Comparison of ENCODE assay signal across 20 cellular contexts in genomic region chr9:93198117-93198838, GRCh38. TPM values are rescaled to one million over a fixed set of nuclear protein-coding genes. Genes with fewer than 3 reads are reported as not detected.
A peak's percentile ranks its signal among the peaks of the same experiment; 100 is the strongest.
DNase-seq lines count a peak whose midpoint lies in the region; FAIRE-seq and TF ChIP-seq lines count a peak whose summit lies in the region.
"Had no signal": no experiment of that assay in that cellular context is flagged by ENCODE, and none has a peak within 500 bp of the region (broad histone marks: within the 10 kb centered on the region; RNA-seq: fewer than 3 reads in every experiment).

No MANE protein-coding gene starts in this region.

- H2BK15ac ChIP-seq in H1 (ENCODE audit: low read length) (no peak overlapping the region; the same call in 1 of the 2 replicates), neuronal stem cell (ENCODE audit: low read length) (peak overlapping the region; percentile 39)

- H3K36me3 ChIP-seq in BLaER1 (0 out of 2 replicates have a peak, but pooled peaks cover 2% of the 10 kb centered on the region), H1 (ENCODE audit: control insufficient read depth in 2 of 4, insufficient read depth in 4 of 4, low read length in 3 of 4) (no peaks in the 10 kb centered on the region; a peak in 1 of 8 replicates), neuronal stem cell (replicated peaks in 1 of 2; ENCODE audit: control insufficient read depth in 2 of 2, insufficient read depth in 2 of 2, low read length in 2 of 2) (no peaks in the 10 kb centered on the region)

- H3K79me1 ChIP-seq in H1 (ENCODE audit: low read depth, low read length) (peaks cover 29% of the 10 kb centered on the region), neuronal stem cell (ENCODE audit: low read depth, low read length) (peaks cover 15% of the 10 kb centered on the region)

- CTCF ChIA-PET in H1 (lab: Charles Lee; ENCODE audit: partially characterized antibody), result interaction anchor here (0.6 to 2.6 kb wide), 7 partner anchors 9 to 407 kb away, joined by 3 to 10 read pairs (median 4); no protein-coding TSS in a partner anchor

- peak; percentile 42 for DNase-seq in NCI-H345 (lab: John Stamatoyannopoulos, UW)
- no peak for DNase-seq in H1 (ENCODE audit: low read depth in 1 of 2, low spot score in 2 of 2)
- DNase-seq in neuronal stem cell (ENCODE audit: low spot score), result no peak
- DNase-seq in NCI-H446 (lab: John Stamatoyannopoulos, UW), result no peak
- DNase-seq in NCI-H2029 treated with DMSO at 0.1 percent for 48 hours (lab: John Stamatoyannopoulos, UW), result no peak
- DNase-seq in effector CD8-positive, alpha-beta T cell (lab: John Stamatoyannopoulos, UW), result no peak
- no peak for DNase-seq in medulla oblongata (ENCODE audit: extremely low spot score)
- DNase-seq: activated CD4-positive, alpha-beta T cell treated with anti-CD3 and anti-CD28 coated beads for 48 hours; activated CD8-positive, alpha-beta memory T cell treated with anti-CD3 and anti-CD28 coated beads, Interleukin-2, amount 50 U/mL, for 4 hours; activated gamma-delta T cell; Kasumi-1; NCI-H446 treated with DMSO at 0.1 percent for 48 hours; occipital lobe; PC-3; SK-N-SH had no signal

- TF ChIP-seq CTCF in H1 (IDR thresholded peaks at IDR 0.05; ENCODE audit: control extremely low read depth in 1 of 3, insufficient read depth in 1 of 3, low read depth in 1 of 3, low read length in 3 of 3), result no peak

- H2BK20ac ChIP-seq in H1 (ENCODE audit: low read length), result no peak overlapping the region

- H2AFZ ChIP-seq in H1 (ENCODE audit: low read length) (no peak overlapping the region), neuronal stem cell (ENCODE audit: low read length) (no peak overlapping the region)

- peaks cover 0 to 64% of the 10 kb centered on the region in 2 experiments; a peak in 2 of 4 replicates for H3K79me2 ChIP-seq in H1 (ENCODE audit: control insufficient read depth in 1 of 2, insufficient read depth in 2 of 2, low read length in 2 of 2)

- POLR2A ChIA-PET in H1 (lab: Charles Lee; ENCODE audit: partially characterized antibody), result interaction anchor here (1.8 kb wide), 1 partner anchor 9 kb away, joined by 5 read pairs; no protein-coding TSS in a partner anchor

- H3K9me3 ChIP-seq in BLaER1 (peaks cover 8% of the 10 kb centered on the region; the same call in 1 of the 2 replicates), H1 (ENCODE audit: insufficient read depth in 2 of 2, low read depth in 1 of 2, low read length in 1 of 2) (no peaks in the 10 kb centered on the region), neuronal stem cell (replicated peaks in 1 of 2; ENCODE audit: control insufficient read depth in 2 of 2, insufficient read depth in 1 of 2, low read depth in 1 of 2, low read length in 2 of 2) (peaks cover 0 to 3% of the 10 kb centered on the region in 2 donors)
- H3K9me3 ChIP-seq: SK-N-SH had no signal

- no peak overlapping the region for H3K4ac ChIP-seq in H1 (replicated peaks; ENCODE audit: insufficient read length, low read depth, low read length)
- no peak overlapping the region for H3K4ac ChIP-seq in neuronal stem cell (ENCODE audit: low read length)

- no peak for TF ChIP-seq POLR2A in H1 (IDR thresholded peaks at IDR 0.05; ENCODE audit: control extremely low read depth in 1 of 2, low read depth in 2 of 2, low read length in 2 of 2)

- no peaks in the 10 kb centered on the region for H3K23me2 ChIP-seq in H1 (ENCODE audit: low read depth, low read length)

- H3K14ac ChIP-seq in H1 (ENCODE audit: insufficient read length) (no peak overlapping the region), neuronal stem cell (ENCODE audit: low read length) (no peak overlapping the region)

- H3K56ac ChIP-seq in H1 (replicated peaks; ENCODE audit: insufficient read length, low read depth, low read length), result no peak overlapping the region

- WGBS in H1 (ENCODE audit: extremely low coverage in 1 of 2, insufficient coverage in 1 of 2, insufficient read length in 1 of 2, insufficient replicate concordance in 2 of 2, low coverage in 1 of 2, low lambda C conversion rate in 2 of 2, missing lambda C conversion rate in 1 of 2), 2 experiments, result 82% methylated on average over 10 of the region's 10 CpGs; no CpG with 5 or more reads in 1 of the 2 experiments
- WGBS in neuronal stem cell (ENCODE audit: extremely low coverage in 2 of 2, insufficient read length in 2 of 2, insufficient replicate concordance in 1 of 2), 2 donors, result no CpG with 5 or more reads among the region's 10 CpGs

- H3K9ac ChIP-seq in BLaER1, result 0 out of 2 replicates have a peak overlapping the region, but pooled peaks have one; percentile 2
- H3K9ac ChIP-seq in H1 (replicated peaks in 1 of 4; ENCODE audit: extremely low read depth in 1 of 4, low read depth in 3 of 4, low read length in 3 of 4), result no peak overlapping the region
- H3K9ac ChIP-seq in neuronal stem cell (ENCODE audit: low read depth, low read length, poor library complexity), result no peak overlapping the region
- H3K9ac ChIP-seq: SK-N-SH had no signal

- no peak overlapping the region for H4K8ac ChIP-seq in H1 (ENCODE audit: extremely low read depth, insufficient read depth, low read length)
- H4K8ac ChIP-seq in neuronal stem cell (ENCODE audit: low read depth, low read length), result no peak overlapping the region

- FAIRE-seq in H1 (lab: Jason Lieb, UNC), result no peak
- FAIRE-seq: GM12891, islet of Langerhans had no signal

- peaks cover 47% of the 10 kb centered on the region for H3K4me1 ChIP-seq in BLaER1
- peaks cover 0 to 14% (median 6%) of the 10 kb centered on the region in 4 experiments; a peak in 6 of 7 replicates for H3K4me1 ChIP-seq in H1 (replicated peaks in 1 of 4; ENCODE audit: control insufficient read depth in 3 of 4, insufficient read depth in 4 of 4, low read length in 3 of 4)
- peaks cover 18 to 22% of the 10 kb centered on the region in 2 donors for H3K4me1 ChIP-seq in neuronal stem cell (ENCODE audit: control insufficient read depth in 2 of 2, insufficient read depth in 1 of 2, low read depth in 1 of 2, low read length in 2 of 2)

- H2BK5ac ChIP-seq in H1 (ENCODE audit: low read depth, low read length), result peak overlapping the region; percentile 63
- H2BK5ac ChIP-seq in neuronal stem cell (ENCODE audit: low read length), result no peak overlapping the region

- H4K91ac ChIP-seq in H1 (replicated peaks; ENCODE audit: insufficient read length, low read length) (no peak overlapping the region), neuronal stem cell (ENCODE audit: low read depth, low read length, poor library complexity) (no peak overlapping the region)

- peaks cover 56% of the 10 kb centered on the region for H4K20me1 ChIP-seq in BLaER1
- H4K20me1 ChIP-seq in H1 (replicated peaks in 1 of 2; ENCODE audit: control insufficient read depth in 1 of 2, insufficient read depth in 2 of 2, low read length in 2 of 2), result peaks cover 11 to 28% of the 10 kb centered on the region in 2 experiments

- H3K27me3 ChIP-seq in BLaER1 (no peaks in the 10 kb centered on the region), H1 (replicated peaks in 1 of 4; ENCODE audit: control insufficient read depth in 3 of 4, extremely low read depth in 1 of 4, insufficient read depth in 3 of 4, low read length in 3 of 4) (no peaks in the 10 kb centered on the region), neuronal stem cell (ENCODE audit: control insufficient read depth in 3 of 3, insufficient read depth in 3 of 3, low read depth in 1 of 3, low read length in 3 of 3) (peaks cover 0 to 9% (median 0%) of the 10 kb centered on the region in 3 experiments)

- H3K18ac ChIP-seq in H1 (ENCODE audit: extremely low read depth, low read length) (no peak overlapping the region), neuronal stem cell (ENCODE audit: low read length) (peak overlapping the region; percentile 83)

- H3K4me3 ChIP-seq in BLaER1, result no peak overlapping the region
- no peak overlapping the region for H3K4me3 ChIP-seq in H1 (ENCODE audit: extremely low read depth in 1 of 4, insufficient read depth in 2 of 4, low read depth in 3 of 4, low read length in 4 of 4)
- no peak overlapping the region for H3K4me3 ChIP-seq in neuronal stem cell (ENCODE audit: low read length in 2 of 2)

- H2BK12ac ChIP-seq in H1 (ENCODE audit: low read depth, low read length) (no peak overlapping the region), neuronal stem cell (ENCODE audit: low read length) (peak overlapping the region; percentile 41)

- no peak overlapping the region for H4K5ac ChIP-seq in H1 (ENCODE audit: insufficient read length, low read depth, low read length)

- TF ChIP-seq RAD21 in H1 (IDR thresholded peaks at IDR 0.05 in 1 of 2, conservative IDR thresholded peaks at IDR 0.05 in 1 of 2; ENCODE audit: low read depth in 2 of 2, low read length in 2 of 2), result no peak

- H3K23ac ChIP-seq in H1 (ENCODE audit: insufficient read length) (no peak overlapping the region), neuronal stem cell (ENCODE audit: low read depth, low read length, poor library complexity) (peak overlapping the region; percentile 89)

- H2BK120ac ChIP-seq in H1 (replicated peaks; ENCODE audit: low read depth, low read length), result no peak overlapping the region
- no peak overlapping the region for H2BK120ac ChIP-seq in neuronal stem cell (ENCODE audit: low read depth, low read length)

- H3K4me2 ChIP-seq in BLaER1, result peak overlapping the region; percentile 74
- H3K4me2 ChIP-seq in H1 (ENCODE audit: insufficient read depth in 1 of 2, low read depth in 2 of 2, low read length in 2 of 2), result no peak overlapping the region
- no peak overlapping the region for H3K4me2 ChIP-seq in neuronal stem cell (ENCODE audit: insufficient read depth, low read length, poor library complexity, severe bottlenecking)
- H3K4me2 ChIP-seq: SK-N-SH had no signal

- no peak for TF ChIP-seq EP300 in H1 (IDR thresholded peaks at IDR 0.05; ENCODE audit: borderline replicate concordance in 1 of 2, low read depth in 2 of 2, low read length in 2 of 2)

- H3K27ac ChIP-seq in BLaER1, result peak overlapping the region; percentile 48
- H3K27ac ChIP-seq in H1 (ENCODE audit: low read depth, low read length), result no peak overlapping the region
- no peak overlapping the region for H3K27ac ChIP-seq in neuronal stem cell (replicated peaks; ENCODE audit: low read length)
- H3K27ac ChIP-seq: epithelial cell of prostate had no signal

- no peak overlapping the region for H2AK5ac ChIP-seq in H1 (ENCODE audit: low read depth, low read length)
- H2AK5ac ChIP-seq in neuronal stem cell (ENCODE audit: low read depth, low read length), result peak overlapping the region; percentile 68

TF ChIP-seq in H1, 55 proteins besides CTCF, POLR2A, EP300 and RAD21 (continues in another document):
- no peak for TF ChIP-seq YY1 (IDR thresholded peaks at IDR 0.05; ENCODE audit: low read depth, low read length)
- no peak for TF ChIP-seq SP4 (IDR thresholded peaks at IDR 0.05; ENCODE audit: low read length)

RNA-seq across cellular contexts. Expression of gene WNK2, which starts 14.3 kb away (rescaled TPM):
- total RNA-seq in H1 (2021; fragmentation: NEBNext Ultra II Directional; extraction: Animal tissue kit (Norgen Biotek cat#: 25700)), result 87.2 and 89.2 TPM in 2 replicates
- 12.0 and 20.6 TPM in 2 replicates for polyA plus RNA-seq in H1 (2011; rRNA removed)
- 11.5 TPM for polyA plus RNA-seq in H1 (2011; cell fraction: cytosol; rRNA removed)
- polyA plus RNA-seq in H1 (2011; cell fraction: nucleus; rRNA removed), result 51.7 TPM
- polyA plus RNA-seq in H1 (2012, experiment 1 of 2), result 69.6 to 91.7 TPM (median 76.7 TPM) in 4 replicates
- polyA plus RNA-seq in H1 (2012, experiment 2 of 2), result 42.2 TPM
- 48.8 TPM for polyA plus RNA-seq in H1 (2013, experiment 1 of 2)
- polyA plus RNA-seq in H1 (2013, experiment 2 of 2), result 43.7 TPM
- 22.2 and 25.3 TPM in 2 replicates for polyA minus RNA-seq in H1 (2011; rRNA and poly(A)+ RNA removed)
- 43.6 TPM for polyA minus RNA-seq in H1 (2011; cell fraction: cytosol; rRNA and poly(A)+ RNA removed)
- polyA minus RNA-seq in H1 (2011; cell fraction: nucleus; rRNA and poly(A)+ RNA removed), result 37.6 TPM
- 22.1 TPM for polyA plus RNA-seq in neuronal stem cell (2013, experiment 1 of 2)
- polyA plus RNA-seq in neuronal stem cell (2013, experiment 2 of 2), result 22.8 TPM
- polyA plus RNA-seq: AG04450 had no signal
